ENCODE assay signal across 8 cellular contexts in genomic region chr3:39291903-39292329, GRCh38. TPM values are rescaled to one million over a fixed set of nuclear protein-coding genes. Genes with fewer than 3 reads are reported as not detected.
DNase-seq lines count a peak whose midpoint lies in the region; ATAC-seq and TF ChIP-seq lines count a peak whose summit lies in the region.

No MANE protein-coding gene starts in this region.

- no peak overlapping the region for H3K4me3 Mint-ChIP-seq in activated CD8-positive, alpha-beta T cell treated with anti-CD3 and anti-CD28 coated beads for 36 hours

- ATAC-seq in activated CD8-positive, alpha-beta T cell treated with anti-CD3 and anti-CD28 coated beads for 36 hours, result peak; percentile 56
- ATAC-seq in HG02852 (IDR thresholded peaks at IDR 0.05; ENCODE audit: unreplicated experiment), result no peak

- POLR2A ChIA-PET in activated CD8-positive, alpha-beta T cell treated with anti-CD3 and anti-CD28 coated beads for 36 hours (lab: Charles Lee), result interaction anchor here (0.9 to 1.7 kb wide), 4 partner anchors 114 to 121 kb away, joined by 3 to 6 read pairs (median 3); partner anchors contain the start of gene RPSA

- DNase-seq in activated gamma-delta T cell treated with Interleukin-2 at 50 U/mL for 16 hours (peak; percentile 72), activated gamma-delta T cell (lab: John Stamatoyannopoulos, UW) (no peak), NCI-H82 (lab: John Stamatoyannopoulos, UW) (peak; percentile 78), medulla oblongata (ENCODE audit: extremely low spot score) (peak; percentile 68)
- DNase-seq in activated CD8-positive, alpha-beta T cell treated with anti-CD3 and anti-CD28 coated beads for 36 hours, result peak; percentile 86
- peak; percentile 59 for DNase-seq in effector CD4-positive, alpha-beta T cell
- DNase-seq in stimulated activated CD8-positive, alpha-beta memory T cell treated with anti-CD3 and anti-CD28 coated beads, Interleukin-2, amount 100 ng/mL, for 48 hours (ENCODE audit: low read depth in 2 of 2), result peak; percentile 58 to 73

- H3K36me3 Mint-ChIP-seq in activated CD8-positive, alpha-beta T cell treated with anti-CD3 and anti-CD28 coated beads for 36 hours (ENCODE audit: low read depth), result no peaks in the 10 kb centered on the region

- H3K27me3 Mint-ChIP-seq in activated CD8-positive, alpha-beta T cell treated with anti-CD3 and anti-CD28 coated beads for 36 hours, result no peaks in the 10 kb centered on the region

- CTCF ChIA-PET in activated CD8-positive, alpha-beta T cell treated with anti-CD3 and anti-CD28 coated beads for 36 hours (lab: Charles Lee), result interaction anchor here (0.6 to 17.3 kb wide), 65 partner anchors 9 to 770 kb away, joined by 3 to 754 read pairs (median 6); partner anchors contain the start of genes CCR8, CX3CR1, GORASP1 and RPSA

- peak; percentile 91 for TF ChIP-seq CTCF in activated CD8-positive, alpha-beta T cell treated with anti-CD3 and anti-CD28 coated beads for 36 hours (IDR thresholded peaks at IDR 0.05)

- H3K9me3 Mint-ChIP-seq in activated CD8-positive, alpha-beta T cell treated with anti-CD3 and anti-CD28 coated beads for 36 hours, result no peaks in the 10 kb centered on the region

- intact Hi-C loops in activated CD8-positive, alpha-beta T cell treated with anti-CD3 and anti-CD28 coated beads for 36 hours (cut with micrococcal nuclease), result loop anchor here (5.0 kb wide), 1 partner anchor 85 kb away; no protein-coding TSS in a partner anchor

- H3K27ac Mint-ChIP-seq in activated CD8-positive, alpha-beta T cell treated with anti-CD3 and anti-CD28 coated beads for 36 hours, result no peak overlapping the region

- H3K4me1 Mint-ChIP-seq in activated CD8-positive, alpha-beta T cell treated with anti-CD3 and anti-CD28 coated beads for 36 hours (ENCODE audit: low read depth), result peaks cover 47% of the 10 kb centered on the region

RNA-seq across cellular contexts. Expression of gene CX3CR1, which starts 12.1 kb away (rescaled TPM):
- under 1 TPM; 0.34 to 0.88 TPM for total RNA-seq in activated CD8-positive, alpha-beta T cell treated with anti-CD3 and anti-CD28 coated beads for 36 hours

RNA-seq across cellular contexts. Expression of gene CCR8, which starts 37.6 kb away (rescaled TPM):
- under 1 TPM; 0.34 to 0.56 TPM for total RNA-seq in activated CD8-positive, alpha-beta T cell treated with anti-CD3 and anti-CD28 coated beads for 36 hours
